13 cellular contexts compared by ENCODE assay signal in the genomic region with DNA sequence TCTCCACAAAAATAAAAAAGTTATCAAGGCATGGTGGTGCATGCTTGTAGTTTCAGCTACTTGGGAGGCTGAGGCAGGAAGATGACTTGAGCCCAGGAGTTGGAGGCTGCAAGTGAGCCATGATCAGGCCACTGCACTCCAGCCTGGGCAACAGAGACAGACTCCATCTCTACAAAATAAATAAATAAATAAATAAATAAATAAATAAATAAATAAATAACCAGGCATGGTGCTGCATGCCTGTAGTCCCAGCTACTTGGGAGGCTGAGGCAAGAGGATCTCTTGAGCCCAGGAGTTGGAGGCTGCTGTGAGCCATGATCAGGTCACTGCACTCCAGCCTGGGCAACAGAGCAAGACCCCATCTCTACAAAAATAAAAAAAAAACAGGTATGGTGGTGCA. TPM values are rescaled to one million over a fixed set of nuclear protein-coding genes. Genes with fewer than 3 reads are reported as not detected.
"Had no signal": no experiment of that assay in that cellular context is flagged by ENCODE, and none has a peak within 500 bp of the region (broad histone marks: within the 10 kb centered on the region; RNA-seq: fewer than 3 reads in every experiment).

No MANE protein-coding gene starts in this region.

RNA-seq across cellular contexts. Expression of a gene that starts 26.0 kb away (rescaled TPM):
- total RNA-seq: activated B cell treated with CpG ODN at 0.5 μM for 24 hours; activated CD4-positive, alpha-beta memory T cell treated with anti-CD3 and anti-CD28 coated beads for 36 hours; activated CD4-positive, alpha-beta memory T cell treated with anti-CD3 and anti-CD28 coated beads, Interleukin-2, amount 10 ng/mL, durations not matched to agents 7 days and 5 days; activated CD4-positive, alpha-beta T cell treated with anti-CD3 and anti-CD28 coated beads for 36 hours; activated CD4-positive, alpha-beta T cell treated with anti-CD3 and anti-CD28 coated beads, Interleukin-2, amount 10 ng/mL, durations not matched to agents 7 days and 5 days; activated CD8-positive, alpha-beta memory T cell treated with anti-CD3 and anti-CD28 coated beads for 36 hours; activated CD8-positive, alpha-beta memory T cell treated with anti-CD3 and anti-CD28 coated beads, Interleukin-2, amount 10 ng/mL, durations not matched to agents 7 days and 5 days; activated CD8-positive, alpha-beta T cell treated with anti-CD3 and anti-CD28 coated beads for 36 hours; activated CD8-positive, alpha-beta T cell treated with anti-CD3 and anti-CD28 coated beads, Interleukin-2, amount 10 ng/mL, durations not matched to agents 7 days and 5 days; T-cell; T-helper 1 cell treated with Interleukin-12 subunit alpha and Interleukin-12 subunit beta and Interleukin-4 antibody, amounts not matched to agents 30 ng/mL and 1 ng/mL, for 36 hours; T-helper 17 cell; T-helper 2 cell treated with Interferon-gamma antibody and Interleukin-4, amounts not matched to agents 100 ng/mL and 5 ng/mL, for 36 hours had no signal
